27 cellular contexts compared by ENCODE assay signal in genomic region chrX:39811391-39811790, GRCh38.
DNase-seq lines count a peak whose midpoint lies in the region; ATAC-seq and TF ChIP-seq lines count a peak whose summit lies in the region.
"Had no signal": no experiment of that assay in that cellular context is flagged by ENCODE, and none has a peak within 500 bp of the region (broad histone marks: within the 10 kb centered on the region; RNA-seq: fewer than 3 reads in every experiment).

No MANE protein-coding gene starts in this region.

- H3K4me1 ChIP-seq in right cardiac atrium (ENCODE audit: control insufficient read depth, insufficient read depth, low read length) (peaks cover 3% of the 10 kb centered on the region), ovary (ENCODE audit: insufficient read depth) (peaks cover 3% of the 10 kb centered on the region)
- H3K4me1 ChIP-seq: psoas muscle had no signal

- no peak for TF ChIP-seq POLR2A in ovary (IDR thresholded peaks at IDR 0.05)

- 87% methylated on average over 9 of the region's 9 CpGs for WGBS in right cardiac atrium
- 75 to 82% (median 78%) methylated on average over 9 of the region's 9 CpGs for WGBS in ovary, 3 donors

- CTCF ChIA-PET in activated CD8-positive, alpha-beta T cell treated with anti-CD3 and anti-CD28 coated beads for 36 hours (lab: Charles Lee), result no interaction called here

- no peak for TF ChIP-seq CTCF in activated CD8-positive, alpha-beta T cell treated with anti-CD3 and anti-CD28 coated beads for 36 hours (IDR thresholded peaks at IDR 0.05)
- no peak for TF ChIP-seq CTCF in ovary (IDR thresholded peaks at IDR 0.05)

- intact Hi-C loops in right cardiac atrium (cut with DNase I), result loop anchor here in 3 of 4 donors (10.0 kb wide), 7 partner anchors 77 to 453 kb away; partner anchors contain the start of gene BCOR (in 1 of the 3)
- intact Hi-C loops in Right ventricle myocardium superior (cut with DNase I), result loop anchor here (10.0 kb wide), 5 partner anchors 77 to 453 kb away; partner anchors contain the start of gene BCOR
- intact Hi-C loops in activated CD8-positive, alpha-beta T cell treated with anti-CD3 and anti-CD28 coated beads for 36 hours (cut with micrococcal nuclease), result loop anchor here (10.0 kb wide), 1 partner anchor 77 kb away; no protein-coding TSS in a partner anchor
- intact Hi-C loops in ovary (cut with DNase I), result loop anchor here in 2 of 4 donors (10.0 kb wide), 3 partner anchors 203 to 453 kb away; no protein-coding TSS in a partner anchor

- H3K36me3 ChIP-seq in ovary, result no peaks in the 10 kb centered on the region
- H3K36me3 ChIP-seq: heart left ventricle had no signal

- H3K27ac ChIP-seq in right cardiac atrium (ENCODE audit: low read length), result no peak overlapping the region
- H3K27ac ChIP-seq in cingulate gyrus (ENCODE audit: low read depth, low read length), result peak overlapping the region; percentile 10
- H3K27ac ChIP-seq in ovary, result no peak overlapping the region
- H3K27ac ChIP-seq: heart left ventricle, HL-60, psoas muscle had no signal

- H3K9me3 Mint-ChIP-seq in activated CD8-positive, alpha-beta T cell treated with anti-CD3 and anti-CD28 coated beads for 36 hours, result no peaks in the 10 kb centered on the region
- H3K9me3 Mint-ChIP-seq: activated CD4-positive, alpha-beta T cell treated with anti-CD3 and anti-CD28 coated beads, Interleukin-2, amount 10 ng/mL, durations not matched to agents 24 days and 14 days; immature natural killer cell; naive B cell; stimulated activated naive CD8-positive, alpha-beta T cell treated with anti-CD3 and anti-CD28 coated beads, Interleukin-15, amount 100 ng/mL, for 72 hours had no signal

- no peak for TF ChIP-seq EP300 in ovary (IDR thresholded peaks at IDR 0.05)

- H3K27ac Mint-ChIP-seq in activated CD8-positive, alpha-beta T cell treated with anti-CD3 and anti-CD28 coated beads for 36 hours, result no peak overlapping the region
- H3K27ac Mint-ChIP-seq: activated CD4-positive, alpha-beta T cell treated with anti-CD3 and anti-CD28 coated beads, Interleukin-2, amount 10 ng/mL, durations not matched to agents 24 days and 14 days; immature natural killer cell; naive B cell; stimulated activated naive CD8-positive, alpha-beta T cell treated with anti-CD3 and anti-CD28 coated beads, Interleukin-15, amount 100 ng/mL, for 72 hours had no signal

- ATAC-seq in right cardiac atrium (no peak), Right ventricle myocardium superior (ENCODE audit: poor library complexity) (no peak), HG02870 (IDR thresholded peaks at IDR 0.05; ENCODE audit: unreplicated experiment) (no peak)
- no peak for ATAC-seq in activated CD8-positive, alpha-beta T cell treated with anti-CD3 and anti-CD28 coated beads for 36 hours
- ATAC-seq: GM12878; psoas muscle; stimulated activated naive CD8-positive, alpha-beta T cell treated with anti-CD3 and anti-CD28 coated beads, Interleukin-15, amount 100 ng/mL, for 72 hours had no signal

- no peaks in the 10 kb centered on the region for H3K36me3 Mint-ChIP-seq in activated CD8-positive, alpha-beta T cell treated with anti-CD3 and anti-CD28 coated beads for 36 hours (ENCODE audit: low read depth)
- H3K36me3 Mint-ChIP-seq: immature natural killer cell had no signal

- H3K9me3 ChIP-seq in right cardiac atrium (ENCODE audit: control insufficient read depth, low read length) (no peaks in the 10 kb centered on the region), ovary (no peaks in the 10 kb centered on the region)
- H3K9me3 ChIP-seq: heart left ventricle, psoas muscle had no signal

- no peak overlapping the region for H3K4me3 Mint-ChIP-seq in activated CD8-positive, alpha-beta T cell treated with anti-CD3 and anti-CD28 coated beads for 36 hours
- H3K4me3 Mint-ChIP-seq: activated CD4-positive, alpha-beta T cell treated with anti-CD3 and anti-CD28 coated beads, Interleukin-2, amount 10 ng/mL, durations not matched to agents 24 days and 14 days; immature natural killer cell; stimulated activated naive CD8-positive, alpha-beta T cell treated with anti-CD3 and anti-CD28 coated beads, Interleukin-15, amount 100 ng/mL, for 72 hours had no signal

- peaks cover 18% of the 10 kb centered on the region for H3K4me1 Mint-ChIP-seq in activated CD8-positive, alpha-beta T cell treated with anti-CD3 and anti-CD28 coated beads for 36 hours (ENCODE audit: low read depth)
- H3K4me1 Mint-ChIP-seq: immature natural killer cell had no signal

- H3K27me3 ChIP-seq in right cardiac atrium (ENCODE audit: control insufficient read depth, insufficient read depth) (no peaks in the 10 kb centered on the region), ovary (no peaks in the 10 kb centered on the region)

- POLR2A ChIA-PET in activated CD8-positive, alpha-beta T cell treated with anti-CD3 and anti-CD28 coated beads for 36 hours (lab: Charles Lee), result no interaction called here

- no peaks in the 10 kb centered on the region for H3K27me3 Mint-ChIP-seq in activated CD8-positive, alpha-beta T cell treated with anti-CD3 and anti-CD28 coated beads for 36 hours
- H3K27me3 Mint-ChIP-seq: activated CD4-positive, alpha-beta T cell treated with anti-CD3 and anti-CD28 coated beads, Interleukin-2, amount 10 ng/mL, durations not matched to agents 24 days and 14 days had no signal

- DNase-seq in right cardiac atrium, result peak in 2 of 3 donors; percentile 48 to 63
- DNase-seq in Right ventricle myocardium superior, result no peak
- peak; percentile 23 for DNase-seq in midbrain (lab: John Stamatoyannopoulos, UW)
- no peak for DNase-seq in activated CD8-positive, alpha-beta T cell treated with anti-CD3 and anti-CD28 coated beads for 36 hours
- DNase-seq in T-helper 9 cell, result no peak
- DNase-seq in ovary, result no peak
- DNase-seq: activated CD4-positive, alpha-beta T cell treated with anti-CD3 and anti-CD28 coated beads, Interleukin-2, amount 10 ng/mL, durations not matched to agents 24 days and 14 days; activated CD8-positive, alpha-beta memory T cell treated with anti-CD3 and anti-CD28 coated beads, Interleukin-2, amount 50 U/mL, for 48 hours; activated effector memory CD4-positive, alpha-beta T cell treated with anti-CD3 and anti-CD28 coated beads, Interleukin-2, amount 50 U/mL, for 16 hours; cerebellar nuclear complex; DMS 273 treated with DMSO at 0.1 percent for 48 hours; immature natural killer cell; IMR-90; MM.1S; naive B cell; NCI-H187 treated with DMSO at 0.1 percent for 48 hours; NCI-H446 treated with DMSO at 0.1 percent for 48 hours; stimulated activated CD4-positive, alpha-beta T cell treated with anti-CD3 and anti-CD28 coated beads, Interleukin-4, amount 100 ng/mL, for 1 hour; stimulated activated naive CD8-positive, alpha-beta T cell treated with anti-CD3 and anti-CD28 coated beads, Interleukin-15, amount 100 ng/mL, for 72 hours; SW 1271 had no signal

- no peak overlapping the region for H3K4me3 ChIP-seq in right cardiac atrium (ENCODE audit: low read length)
- H3K4me3 ChIP-seq in ovary, result no peak overlapping the region
- H3K4me3 ChIP-seq: GM12878, heart left ventricle, psoas muscle, smooth muscle cell had no signal

Comparison
In these comparisons a context has a peak if more than half of its experiments do, and no peak if none do; other contexts are left out.
1. DNase-seq: peak in right cardiac atrium (2 of 3) and midbrain (single experiment); none in Right ventricle myocardium superior (single experiment), activated CD8-positive, alpha-beta T cell treated with anti-CD3 and anti-CD28 coated beads for 36 hours (single experiment), T-helper 9 cell (single experiment) and ovary (0 of 5).